21 cellular contexts compared by ENCODE assay signal in the genomic region with DNA sequence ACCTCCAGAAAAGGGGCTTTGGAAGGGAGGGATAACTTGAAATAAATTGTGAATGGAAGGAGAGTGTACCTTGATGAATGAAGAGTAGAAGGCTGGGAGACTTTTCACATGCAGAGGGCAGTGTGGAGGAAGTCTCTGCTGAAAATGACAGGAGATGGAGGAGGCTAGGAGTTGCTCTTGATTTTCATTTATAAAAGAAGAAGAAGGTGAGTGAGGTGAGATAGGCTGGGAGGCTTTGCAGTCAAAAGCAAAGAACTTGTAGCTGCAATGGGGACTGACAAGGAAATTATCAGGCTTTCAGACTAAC. TPM values are rescaled to one million over a fixed set of nuclear protein-coding genes. Genes with fewer than 3 reads are reported as not detected.
"Had no signal": no experiment of that assay in that cellular context is flagged by ENCODE, and none has a peak within 500 bp of the region (broad histone marks: within the 10 kb centered on the region; RNA-seq: fewer than 3 reads in every experiment).

No MANE protein-coding gene starts in this region.

- H3K9me3 ChIP-seq: lower lobe of right lung, thyroid gland had no signal

- DNase-seq: activated B cell treated with CpG ODN at 0.5 μM for 24 hours; activated CD4-positive, alpha-beta memory T cell treated with anti-CD3 and anti-CD28 coated beads, Interleukin-2, amount 10 ng/mL, durations not matched to agents 7 days and 5 days; activated CD4-positive, alpha-beta T cell treated with anti-CD3 and anti-CD28 coated beads for 4 hours; activated naive CD4-positive, alpha-beta T cell treated with Interleukin-2 at 50 U/mL for 16 hours; activated naive CD8-positive, alpha-beta T cell treated with anti-CD3 and anti-CD28 coated beads, Interleukin-2, amount 10 ng/mL, durations not matched to agents 7 days and 5 days; activated T-cell treated with anti-CD3 and anti-CD28 coated beads, Interleukin-2, amount 50 U/mL, for 1 hour; amygdala; dermis blood vessel endothelial cell; left cardiac atrium; lower lobe of right lung; natural killer cell; occipital lobe; posterior cingulate gyrus; stimulated activated CD4-positive, alpha-beta T cell treated with anti-CD3 and anti-CD28 coated beads, Interleukin-12 subunit alpha, Interleukin-12 subunit beta, amount 100 ng/mL, for 4 hours; stimulated activated CD4-positive, alpha-beta T cell treated with anti-CD3 and anti-CD28 coated beads, Interleukin-2, amount 100 ng/mL, for 24 hours; stimulated activated naive CD4-positive, alpha-beta T cell treated with Interleukin-2 at 50 U/mL for 16 hours; thyroid gland had no signal

- H3K4me3 ChIP-seq: lower lobe of right lung, thyroid gland had no signal

- H3K4me3 Mint-ChIP-seq: activated B cell treated with CpG ODN at 0.5 μM for 24 hours; activated CD4-positive, alpha-beta memory T cell treated with anti-CD3 and anti-CD28 coated beads, Interleukin-2, amount 10 ng/mL, durations not matched to agents 7 days and 5 days; activated naive CD8-positive, alpha-beta T cell treated with anti-CD3 and anti-CD28 coated beads, Interleukin-2, amount 10 ng/mL, durations not matched to agents 7 days and 5 days; natural killer cell had no signal

- H3K4me1 Mint-ChIP-seq: activated B cell treated with CpG ODN at 0.5 μM for 24 hours; activated CD4-positive, alpha-beta memory T cell treated with anti-CD3 and anti-CD28 coated beads, Interleukin-2, amount 10 ng/mL, durations not matched to agents 7 days and 5 days; activated naive CD8-positive, alpha-beta T cell treated with anti-CD3 and anti-CD28 coated beads, Interleukin-2, amount 10 ng/mL, durations not matched to agents 7 days and 5 days had no signal

- H3K27me3 Mint-ChIP-seq: activated CD4-positive, alpha-beta memory T cell treated with anti-CD3 and anti-CD28 coated beads, Interleukin-2, amount 10 ng/mL, durations not matched to agents 7 days and 5 days had no signal

- H3K27ac ChIP-seq: lower lobe of right lung, thyroid gland had no signal

- H3K36me3 Mint-ChIP-seq: activated naive CD8-positive, alpha-beta T cell treated with anti-CD3 and anti-CD28 coated beads, Interleukin-2, amount 10 ng/mL, durations not matched to agents 7 days and 5 days; natural killer cell had no signal

- H3K27ac Mint-ChIP-seq: activated B cell treated with CpG ODN at 0.5 μM for 24 hours; activated CD4-positive, alpha-beta memory T cell treated with anti-CD3 and anti-CD28 coated beads, Interleukin-2, amount 10 ng/mL, durations not matched to agents 7 days and 5 days; activated naive CD8-positive, alpha-beta T cell treated with anti-CD3 and anti-CD28 coated beads, Interleukin-2, amount 10 ng/mL, durations not matched to agents 7 days and 5 days; activated T-helper 2 cell treated with anti-CD3 and anti-CD28 coated beads, Interferon-gamma antibody, Interleukin-2, Interleukin-4, amounts not matched to agents 10 μg/mL and 5 μg/mL and 100 μg/mL, durations not matched to agents 14 hours and 24 hours and 36 hours; natural killer cell had no signal

- H3K9me3 Mint-ChIP-seq: activated CD4-positive, alpha-beta memory T cell treated with anti-CD3 and anti-CD28 coated beads, Interleukin-2, amount 10 ng/mL, durations not matched to agents 7 days and 5 days; activated T-helper 2 cell treated with anti-CD3 and anti-CD28 coated beads, Interferon-gamma antibody, Interleukin-2, Interleukin-4, amounts not matched to agents 10 μg/mL and 5 μg/mL and 100 μg/mL, durations not matched to agents 14 hours and 24 hours and 36 hours had no signal

- ATAC-seq: left cardiac atrium, lower lobe of right lung, natural killer cell had no signal

- H3K36me3 ChIP-seq: lower lobe of right lung, thyroid gland had no signal

RNA-seq across cellular contexts. Expression of a gene that starts 1.4 kb away (rescaled TPM):
- total RNA-seq: activated B cell treated with CpG ODN at 0.5 μM for 24 hours; activated CD4-positive, alpha-beta memory T cell treated with anti-CD3 and anti-CD28 coated beads, Interleukin-2, amount 10 ng/mL, durations not matched to agents 7 days and 5 days; activated naive CD8-positive, alpha-beta T cell treated with anti-CD3 and anti-CD28 coated beads, Interleukin-2, amount 10 ng/mL, durations not matched to agents 7 days and 5 days; activated T-helper 2 cell treated with anti-CD3 and anti-CD28 coated beads, Interferon-gamma antibody, Interleukin-2, Interleukin-4, amounts not matched to agents 10 μg/mL and 5 μg/mL and 100 μg/mL, durations not matched to agents 14 hours and 24 hours and 36 hours; cardiac septum; dermis blood vessel endothelial cell; epithelial cell of proximal tubule; left cardiac atrium; lower lobe of right lung; natural killer cell; thyroid gland; ureter had no signal
